ENCODE assay signal across 1 cellular context in the genomic region with DNA sequence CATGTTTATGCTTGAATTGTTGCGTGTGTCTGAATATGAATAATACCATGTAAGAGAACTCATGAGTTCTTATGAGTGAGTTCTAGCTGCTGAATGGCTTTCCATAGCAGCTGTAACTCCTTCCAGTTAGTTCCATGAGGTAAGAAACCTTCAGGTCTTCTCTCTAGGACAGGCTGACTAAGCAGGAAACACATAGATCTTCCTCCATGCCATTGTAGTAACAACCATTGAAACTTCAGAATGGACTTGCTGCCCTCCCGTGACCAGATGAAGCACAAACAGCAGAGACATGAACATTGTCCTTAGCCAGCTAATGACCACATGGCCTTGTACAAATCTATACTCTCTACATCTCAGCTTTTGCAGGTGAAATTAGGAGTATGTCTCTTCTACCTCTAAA.
TF ChIP-seq lines count a peak whose summit lies in the region.

No MANE protein-coding gene starts in this region.

TF ChIP-seq in K562, 482 proteins besides CTCF, POLR2A, EP300 and RAD21 (continued from another document):
- no peak for TF ChIP-seq E2F6 (IDR thresholded peaks at IDR 0.05; ENCODE audit: borderline replicate concordance in 1 of 2, extremely low read depth in 1 of 2, insufficient read depth in 1 of 2, insufficient read length in 1 of 2, low read depth in 1 of 2, low read length in 1 of 2, poor library complexity in 1 of 2, severe bottlenecking in 1 of 2)
- TF ChIP-seq, protein P1, sequence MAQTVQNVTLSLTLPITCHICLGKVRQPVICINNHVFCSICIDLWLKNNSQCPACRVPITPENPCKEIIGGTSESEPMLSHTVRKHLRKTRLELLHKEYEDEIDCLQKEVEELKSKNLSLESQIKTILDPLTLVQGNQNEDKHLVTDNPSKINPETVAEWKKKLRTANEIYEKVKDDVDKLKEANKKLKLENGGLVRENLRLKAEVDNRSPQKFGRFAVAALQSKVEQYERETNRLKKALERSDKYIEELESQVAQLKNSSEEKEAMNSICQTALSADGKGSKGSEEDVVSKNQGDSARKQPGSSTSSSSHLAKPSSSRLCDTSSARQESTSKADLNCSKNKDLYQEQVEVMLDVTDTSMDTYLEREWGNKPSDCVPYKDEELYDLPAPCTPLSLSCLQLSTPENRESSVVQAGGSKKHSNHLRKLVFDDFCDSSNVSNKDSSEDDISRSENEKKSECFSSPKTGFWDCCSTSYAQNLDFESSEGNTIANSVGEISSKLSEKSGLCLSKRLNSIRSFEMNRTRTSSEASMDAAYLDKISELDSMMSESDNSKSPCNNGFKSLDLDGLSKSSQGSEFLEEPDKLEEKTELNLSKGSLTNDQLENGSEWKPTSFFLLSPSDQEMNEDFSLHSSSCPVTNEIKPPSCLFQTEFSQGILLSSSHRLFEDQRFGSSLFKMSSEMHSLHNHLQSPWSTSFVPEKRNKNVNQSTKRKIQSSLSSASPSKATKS (CRISPR knock-in tag; IDR thresholded peaks at IDR 0.05) = no peak
- TF ChIP-seq DEAF1 (CRISPR knock-in tag; IDR thresholded peaks at IDR 0.05) = 0 out of 2 replicates have a peak, but pooled peaks have one; percentile 26
- 0 out of 2 replicates have a peak, but pooled peaks have one; percentile 14 for TF ChIP-seq MYC (IDR thresholded peaks at IDR 0.05; ENCODE audit: low read depth, low read length)
- TF ChIP-seq MYC (CRISPR knock-in tag; IDR thresholded peaks at IDR 0.05; ENCODE audit: borderline replicate concordance, low read depth) = no peak
